13 cellular contexts compared by ENCODE assay signal in the genomic region with DNA sequence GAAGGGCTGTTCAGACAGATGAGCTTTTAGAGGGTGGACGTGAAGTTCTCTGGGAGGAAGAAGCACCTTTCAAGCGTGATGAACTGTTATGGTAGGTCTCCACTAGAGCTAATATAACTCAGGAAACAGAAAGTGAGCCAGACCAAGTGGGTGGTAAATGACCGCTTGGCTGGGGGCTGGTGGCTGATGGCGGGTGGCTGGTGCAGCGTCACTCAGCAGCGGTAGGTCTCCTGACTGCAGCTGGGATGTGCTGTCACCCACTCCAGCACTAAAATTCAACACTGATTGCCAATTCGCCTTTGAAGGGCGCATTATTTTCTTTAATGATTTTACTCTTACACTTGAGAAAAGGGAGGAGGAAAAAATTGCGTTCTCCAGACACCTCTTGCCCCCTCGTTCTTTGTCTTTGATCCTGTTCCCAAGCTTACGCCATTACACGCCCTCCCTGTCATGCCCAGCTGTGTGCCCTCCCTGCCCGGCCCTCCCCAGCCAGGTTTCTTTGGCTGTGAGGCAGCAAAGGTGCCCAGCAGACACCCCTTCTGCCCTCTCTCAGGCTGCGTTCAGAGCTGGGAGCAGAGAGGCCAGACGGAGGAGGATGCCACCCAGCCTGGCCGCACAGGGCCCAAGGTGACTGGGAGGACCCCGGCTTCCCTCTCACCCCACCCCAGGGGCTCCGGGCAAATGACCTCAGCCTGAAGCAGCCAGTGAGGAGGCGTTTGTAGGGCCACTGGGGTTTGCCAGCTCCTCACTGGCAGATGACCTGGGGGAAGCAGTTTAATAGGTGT. TPM values are rescaled to one million over a fixed set of nuclear protein-coding genes. Genes with fewer than 3 reads are reported as not detected.
DNase-seq lines count a peak whose midpoint lies in the region; ATAC-seq and TF ChIP-seq lines count a peak whose summit lies in the region.
"Had no signal": no experiment of that assay in that cellular context is flagged by ENCODE, and none has a peak within 500 bp of the region (broad histone marks: within the 10 kb centered on the region; RNA-seq: fewer than 3 reads in every experiment).

No MANE protein-coding gene starts in this region.

- BruUV-seq in IMR-90 (replicated peaks; lab: Mats Ljungman, UMichigan), result no TSS peak

- peak overlapping the region; percentile 79 for H3K27ac Mint-ChIP-seq in glutamatergic neuron (ENCODE audit: unreplicated experiment)
- H3K27ac Mint-ChIP-seq: CD8-positive, alpha-beta memory T cell had no signal

- TF ChIP-seq POLR2A in IMR-90 (IDR thresholded peaks at IDR 0.05; ENCODE audit: low read depth, low read length), result no peak
- TF ChIP-seq POLR2A in GM18505 (IDR thresholded peaks at IDR 0.05; ENCODE audit: borderline replicate concordance, extremely low read depth, insufficient read depth, insufficient read length), result no peak

- TF ChIP-seq CTCF in IMR-90 (conservative IDR thresholded peaks at IDR 0.05; ENCODE audit: low read depth, low read length), result no peak
- no peak for TF ChIP-seq CTCF in glutamatergic neuron (IDR thresholded peaks at IDR 0.05; ENCODE audit: partially characterized antibody, unreplicated experiment)

- dilution Hi-C loops in IMR-90 (cut with HindIII; ENCODE audit: low sequenced_read_pairs, unreplicated experiment), result no loop called here

- H3K79me1 ChIP-seq in IMR-90 (ENCODE audit: low read depth in 1 of 2, low read length in 2 of 2) (peaks cover 0 to 6% of the 10 kb centered on the region in 2 experiments; a peak in 2 of 4 replicates), trophoblast cell (ENCODE audit: low read length) (peaks cover 30% of the 10 kb centered on the region)

- H4K20me1 ChIP-seq in IMR-90 (ENCODE audit: insufficient read depth, low read length), result no peaks in the 10 kb centered on the region

- no peaks in the 10 kb centered on the region for H3K27me3 ChIP-seq in IMR-90 (ENCODE audit: control insufficient read depth, insufficient read depth, low read length)
- no peaks in the 10 kb centered on the region for H3K27me3 ChIP-seq in trophoblast cell (ENCODE audit: insufficient read depth, low read length)

- H3K14ac ChIP-seq in IMR-90 (replicated peaks; ENCODE audit: low read depth, low read length), result peak overlapping the region; percentile 36; the same call in 1 of the 2 replicates
- H3K14ac ChIP-seq in trophoblast cell (ENCODE audit: low read length), result peak overlapping the region; percentile 95

- peaks cover 24% of the 10 kb centered on the region for H3K4me1 ChIP-seq in IMR-90 (ENCODE audit: control insufficient read depth, insufficient read depth, low read length)
- peaks cover 14 to 17% of the 10 kb centered on the region in 2 experiments for H3K4me1 ChIP-seq in trophoblast cell (ENCODE audit: control insufficient read depth in 1 of 2, insufficient read depth in 2 of 2, low read length in 2 of 2)

- peak overlapping the region in 1 of 2 experiments; percentile 61; a peak in 3 of 4 replicates for H4K8ac ChIP-seq in IMR-90 (ENCODE audit: low read depth in 2 of 2, low read length in 2 of 2)
- peak overlapping the region; percentile 64 for H4K8ac ChIP-seq in trophoblast cell (ENCODE audit: low read depth, low read length)

- no peaks in the 10 kb centered on the region for H3K9me3 ChIP-seq in IMR-90 (ENCODE audit: control insufficient read depth, insufficient read depth, low read length)
- peaks cover 2% of the 10 kb centered on the region for H3K9me3 ChIP-seq in trophoblast cell (ENCODE audit: insufficient read depth, low read depth, low read length)

- H2AFZ ChIP-seq in IMR-90 (replicated peaks; ENCODE audit: low read length, poor library complexity), result peak overlapping the region; percentile 18
- peak overlapping the region; percentile 25 for H2AFZ ChIP-seq in trophoblast cell (ENCODE audit: insufficient read depth, low read length, poor library complexity)

- H3K9me1 ChIP-seq in IMR-90 (ENCODE audit: insufficient read depth, low read length), result peaks cover 13% of the 10 kb centered on the region

- CTCF ChIA-PET in IMR-90 (lab: Yijun Ruan, JAX), result interaction anchor here (0.6 kb wide), 1 partner anchor 305 kb away, joined by 4 read pairs; no protein-coding TSS in a partner anchor

- peak overlapping the region; percentile 22; the same call in 1 of the 2 replicates for H3K23ac ChIP-seq in IMR-90 (ENCODE audit: low read depth, low read length)
- H3K23ac ChIP-seq in trophoblast cell (ENCODE audit: low read length), result no peak overlapping the region

- peak overlapping the region; percentile 27 for H4K12ac ChIP-seq in trophoblast cell (ENCODE audit: low read depth, low read length)

- H2AK5ac ChIP-seq in IMR-90 (ENCODE audit: low read depth, low read length) (peak overlapping the region; percentile 92), trophoblast cell (ENCODE audit: low read length) (peak overlapping the region; percentile 99)

- DNase-seq in DMS79 treated with DMSO at 0.1 percent for 48 hours (lab: John Stamatoyannopoulos, UW) (peak; percentile 59), IMR-90 (no peak), glutamatergic neuron (no peak), trophoblast cell (no peak), AG08395 (ENCODE audit: low spot score) (no peak), DMS114 treated with DMSO at 0.1 percent for 48 hours (lab: John Stamatoyannopoulos, UW; ENCODE audit: unreplicated experiment) (no peak)
- DNase-seq: CD8-positive, alpha-beta memory T cell; NCI-H1417 treated with DMSO at 0.1 percent for 48 hours; NCI-H2029; NCI-H526; T-helper 1 cell had no signal

- H2BK12ac ChIP-seq in trophoblast cell (ENCODE audit: low read length), result peak overlapping the region; percentile 98

- H3K4me2 ChIP-seq in IMR-90 (ENCODE audit: low read depth, low read length) (no peak overlapping the region), trophoblast cell (ENCODE audit: low read length) (no peak overlapping the region)

- H3K18ac ChIP-seq in IMR-90 (ENCODE audit: low read depth, low read length) (peak overlapping the region; percentile 62), trophoblast cell (ENCODE audit: low read length) (peak overlapping the region; percentile 86)

- H4K91ac ChIP-seq in IMR-90 (ENCODE audit: insufficient read depth, low read depth, low read length) (peak overlapping the region; percentile 57), trophoblast cell (ENCODE audit: low read depth, low read length) (peak overlapping the region; percentile 96)

- H3K4me3 Mint-ChIP-seq in glutamatergic neuron (ENCODE audit: unreplicated experiment), result peak overlapping the region; percentile 35
- H3K4me3 Mint-ChIP-seq: CD8-positive, alpha-beta memory T cell had no signal

- H2BK20ac ChIP-seq in IMR-90 (ENCODE audit: low read depth, low read length), result peak overlapping the region; percentile 76

- POLR2A ChIA-PET in IMR-90 (lab: Charles Lee; ENCODE audit: unreplicated experiment), result no interaction called here

- WGBS in IMR-90 (ENCODE audit: extremely low coverage in 2 of 2, insufficient read length in 1 of 2), 2 experiments, result 81% methylated on average over 5 of the region's 19 CpGs; no CpG with 5 or more reads in 1 of the 2 experiments
- no CpG with 5 or more reads among the region's 19 CpGs for WGBS in trophoblast cell (ENCODE audit: extremely low coverage, insufficient coverage, insufficient read length)

- H2AK9ac ChIP-seq in IMR-90 (replicated peaks; ENCODE audit: low read depth, low read length, poor library complexity), result no peak overlapping the region

- peaks cover 4% of the 10 kb centered on the region for H3K79me2 ChIP-seq in trophoblast cell (ENCODE audit: control insufficient read depth, insufficient read depth, low read length, poor library complexity)

- peak overlapping the region; percentile 74 for H3K4ac ChIP-seq in IMR-90 (ENCODE audit: low read depth, low read length)
- H3K4ac ChIP-seq in trophoblast cell (ENCODE audit: low read depth, low read length), result peak overlapping the region; percentile 80

- H3K4me3 ChIP-seq in IMR-90 (ENCODE audit: insufficient read depth, low read depth, low read length) (no peak overlapping the region), trophoblast cell (ENCODE audit: low read depth, low read length) (no peak overlapping the region)

- H3K9ac ChIP-seq in IMR-90 (ENCODE audit: low read depth, low read length), result no peak overlapping the region
- no peak overlapping the region for H3K9ac ChIP-seq in trophoblast cell (ENCODE audit: low read length)

- in situ Hi-C loops in IMR-90 (cut with MboI; ENCODE audit: low sequenced_read_pairs), result no loop called here

- no peak for ATAC-seq in IMR-90 (ENCODE audit: low read depth)
- no peak for ATAC-seq in GM18505 (IDR thresholded peaks at IDR 0.05; ENCODE audit: unreplicated experiment)
- ATAC-seq: HCT116 had no signal

- H3K36me3 Mint-ChIP-seq in glutamatergic neuron (ENCODE audit: unreplicated experiment), result no peaks in the 10 kb centered on the region
- H3K36me3 Mint-ChIP-seq: CD8-positive, alpha-beta memory T cell had no signal

- H3K27me3 Mint-ChIP-seq in glutamatergic neuron (ENCODE audit: unreplicated experiment), result no peaks in the 10 kb centered on the region

- no peak for TF ChIP-seq RAD21 in IMR-90 (IDR thresholded peaks at IDR 0.05; ENCODE audit: low read length)

- peak overlapping the region; percentile 77 for H2BK120ac ChIP-seq in IMR-90 (ENCODE audit: low read depth, low read length)
- H2BK120ac ChIP-seq in trophoblast cell (ENCODE audit: insufficient read depth, low read length, poor library complexity), result peak overlapping the region; percentile 98

- H3K27ac ChIP-seq in IMR-90 (ENCODE audit: insufficient read depth, low read length), result no peak overlapping the region
- H3K27ac ChIP-seq in trophoblast cell (ENCODE audit: low read depth, low read length), result peak overlapping the region; percentile 81

- H2BK5ac ChIP-seq in IMR-90 (ENCODE audit: low read depth, low read length, poor library complexity, severe bottlenecking), result peak overlapping the region; percentile 41
- peak overlapping the region; percentile 87 for H2BK5ac ChIP-seq in trophoblast cell (ENCODE audit: low read depth, low read length, poor library complexity)

- peak overlapping the region; percentile 88 for H2BK15ac ChIP-seq in IMR-90 (ENCODE audit: low read depth, low read length)

- intact Hi-C loops in IMR-90 (cut with micrococcal nuclease), result loop anchor here (5.0 to 10.0 kb wide), 2 partner anchors 238 to 314 kb away; no protein-coding TSS in a partner anchor

- H3K9me3 Mint-ChIP-seq in glutamatergic neuron (ENCODE audit: unreplicated experiment), result peaks cover 1% of the 10 kb centered on the region
- H3K9me3 Mint-ChIP-seq: CD8-positive, alpha-beta memory T cell had no signal

- peak overlapping the region; percentile 46 for H4K5ac ChIP-seq in IMR-90 (ENCODE audit: low read depth, low read length)

- H3K36me3 ChIP-seq in IMR-90 (ENCODE audit: control insufficient read depth, insufficient read depth, low read length) (no peaks in the 10 kb centered on the region), trophoblast cell (ENCODE audit: control insufficient read depth in 1 of 2, insufficient read depth in 2 of 2, low read length in 2 of 2) (no peaks in the 10 kb centered on the region)

- peaks cover 26% of the 10 kb centered on the region for H3K4me1 Mint-ChIP-seq in glutamatergic neuron (ENCODE audit: low read depth, unreplicated experiment)

- no peak overlapping the region for H3K56ac ChIP-seq in IMR-90 (ENCODE audit: extremely low read depth, insufficient read depth, low read length)

RNA-seq across cellular contexts. Expression of a gene that starts 31.0 kb away (rescaled TPM):
- total RNA-seq in IMR-90 (2012; rRNA removed), result 12.9 and 41.7 TPM in 2 replicates
- 31.0 and 32.7 TPM in 2 replicates for polyA plus RNA-seq in IMR-90 (2012; rRNA removed)
- 11.5 and 15.9 TPM in 2 replicates for polyA plus RNA-seq in IMR-90 (2012; cell fraction: cytosol; rRNA removed)
- polyA plus RNA-seq in IMR-90 (2012; cell fraction: nucleus; rRNA removed; ENCODE audit: low replicate concordance), result 11.3 and 22.6 TPM in 2 replicates
- 20.1 TPM for total RNA-seq in glutamatergic neuron (ENCODE audit: unreplicated experiment)
- 24.4 and 24.9 TPM in 2 replicates for polyA plus RNA-seq in trophoblast cell (2013)

RNA-seq across cellular contexts. Expression of a gene that starts 48.1 kb away (rescaled TPM):
- total RNA-seq in IMR-90 (2012; rRNA removed) (661 and 997 TPM in 2 replicates), glutamatergic neuron (ENCODE audit: unreplicated experiment) (255 TPM)
- 1,566 and 1,623 TPM in 2 replicates for polyA plus RNA-seq in IMR-90 (2012; rRNA removed)
- 700 and 932 TPM in 2 replicates for polyA plus RNA-seq in IMR-90 (2012; cell fraction: cytosol; rRNA removed)
- 972 and 2,415 TPM in 2 replicates for polyA plus RNA-seq in IMR-90 (2012; cell fraction: nucleus; rRNA removed; ENCODE audit: low replicate concordance)
- 3,520 and 3,660 TPM in 2 replicates for polyA plus RNA-seq in trophoblast cell (2013)
